Comparison of ENCODE assay signal across 11 cellular contexts in the genomic region with DNA sequence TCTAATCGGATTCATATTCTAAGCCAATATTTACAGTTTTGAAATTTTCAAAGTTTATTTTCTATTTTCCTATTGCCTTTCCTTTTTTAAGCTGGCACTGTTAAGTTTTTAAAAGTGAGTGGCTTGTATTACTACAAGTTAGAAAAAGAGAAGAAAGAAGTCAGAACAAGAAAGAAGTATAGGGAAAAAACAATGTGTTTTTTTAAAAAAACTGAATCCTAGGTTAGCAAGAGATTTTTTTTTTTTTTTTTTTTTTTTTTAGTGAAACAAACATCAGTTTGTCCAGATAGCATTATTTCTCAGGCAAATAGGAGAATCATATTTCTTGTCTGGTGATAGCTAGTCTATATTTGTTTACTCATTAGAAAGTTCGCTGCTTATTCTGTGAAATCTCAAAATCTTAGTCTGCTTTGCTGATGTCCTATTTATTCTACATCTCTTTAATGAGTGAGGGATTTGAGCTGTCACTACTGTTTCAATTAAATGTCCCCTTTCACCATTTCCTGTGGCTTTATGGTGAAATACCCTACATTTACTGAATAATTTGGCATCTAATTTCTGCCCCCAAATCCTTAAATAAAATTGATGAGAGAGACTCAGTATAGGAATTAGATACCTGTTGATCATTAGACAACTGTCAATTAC. TPM values are rescaled to one million over a fixed set of nuclear protein-coding genes. Genes with fewer than 3 reads are reported as not detected.
DNase-seq lines count a peak whose midpoint lies in the region; ATAC-seq and TF ChIP-seq lines count a peak whose summit lies in the region.
"Had no signal": no experiment of that assay in that cellular context is flagged by ENCODE, and none has a peak within 500 bp of the region (broad histone marks: within the 10 kb centered on the region; RNA-seq: fewer than 3 reads in every experiment).

No MANE protein-coding gene starts in this region.

- no peaks in the 10 kb centered on the region for H3K27me3 Mint-ChIP-seq in T-helper 1 cell treated with Interleukin-12 subunit alpha and Interleukin-12 subunit beta and Interleukin-4 antibody, amounts not matched to agents 30 μg/mL and 1 μg/mL, for 36 hours (ENCODE audit: low read depth)
- H3K27me3 Mint-ChIP-seq in naive thymus-derived CD4-positive, alpha-beta T cell: no peaks in the 10 kb centered on the region

- H3K27ac Mint-ChIP-seq in T-helper 1 cell treated with Interleukin-12 subunit alpha and Interleukin-12 subunit beta and Interleukin-4 antibody, amounts not matched to agents 30 μg/mL and 1 μg/mL, for 36 hours: peak overlapping the region; percentile 83
- peak overlapping the region in 6 of 9 donors; percentile 2 to 88 (median 32) for H3K27ac Mint-ChIP-seq in naive thymus-derived CD4-positive, alpha-beta T cell

- H3K27ac ChIP-seq in KOPT-K1 (ENCODE audit: low read depth, low read length, poor library complexity, severe bottlenecking) (peak overlapping the region; percentile 55), VCaP (peak overlapping the region; percentile 1; the same call in 1 of the 2 replicates)
- H3K27ac ChIP-seq in naive thymus-derived CD4-positive, alpha-beta T cell (ENCODE audit: low read depth, low read length): no peak overlapping the region
- H3K27ac ChIP-seq: gastrocnemius medialis, upper lobe of right lung had no signal

- POLR2A ChIA-PET in naive thymus-derived CD4-positive, alpha-beta T cell (lab: Charles Lee): interaction anchor here (0.7 to 1.1 kb wide), 3 partner anchors 13 to 51 kb away, joined by 4 read pairs; no protein-coding TSS in a partner anchor

- no peaks in the 10 kb centered on the region for H3K27me3 ChIP-seq in naive thymus-derived CD4-positive, alpha-beta T cell (ENCODE audit: control insufficient read depth in 2 of 2, insufficient read depth in 2 of 2, low read length in 2 of 2)
- H3K27me3 ChIP-seq: gastrocnemius medialis, upper lobe of right lung had no signal

- peaks cover 34% of the 10 kb centered on the region for H3K4me1 Mint-ChIP-seq in T-helper 1 cell treated with Interleukin-12 subunit alpha and Interleukin-12 subunit beta and Interleukin-4 antibody, amounts not matched to agents 30 μg/mL and 1 μg/mL, for 36 hours (ENCODE audit: low read depth)
- H3K4me1 Mint-ChIP-seq in naive thymus-derived CD4-positive, alpha-beta T cell: peaks cover 7 to 51% (median 12%) of the 10 kb centered on the region in 7 donors

- peaks cover 2% of the 10 kb centered on the region for H3K36me3 Mint-ChIP-seq in T-helper 1 cell treated with Interleukin-12 subunit alpha and Interleukin-12 subunit beta and Interleukin-4 antibody, amounts not matched to agents 30 μg/mL and 1 μg/mL, for 36 hours (ENCODE audit: low read depth)
- H3K36me3 Mint-ChIP-seq in naive thymus-derived CD4-positive, alpha-beta T cell: peaks cover 0 to 4% (median 0%) of the 10 kb centered on the region in 5 donors

- peak overlapping the region; percentile 56 for H3K4me3 Mint-ChIP-seq in T-helper 1 cell treated with Interleukin-12 subunit alpha and Interleukin-12 subunit beta and Interleukin-4 antibody, amounts not matched to agents 30 μg/mL and 1 μg/mL, for 36 hours
- H3K4me3 Mint-ChIP-seq in naive thymus-derived CD4-positive, alpha-beta T cell: peak overlapping the region in 6 of 10 donors; percentile 6 to 72 (median 44)

- no peaks in the 10 kb centered on the region for H3K9me3 ChIP-seq in KOPT-K1 (ENCODE audit: insufficient read depth, low read length, poor library complexity, severe bottlenecking)
- H3K9me3 ChIP-seq in naive thymus-derived CD4-positive, alpha-beta T cell (ENCODE audit: control insufficient read depth in 2 of 3, low read length in 3 of 3): no peaks in the 10 kb centered on the region
- H3K9me3 ChIP-seq: gastrocnemius medialis, upper lobe of right lung had no signal

- no peak for TF ChIP-seq CTCF in VCaP (conservative IDR thresholded peaks at IDR 0.05)

- no peaks in the 10 kb centered on the region for H3K36me3 ChIP-seq in KOPT-K1 (ENCODE audit: insufficient read depth, low read length)
- H3K36me3 ChIP-seq in naive thymus-derived CD4-positive, alpha-beta T cell (ENCODE audit: control insufficient read depth in 2 of 3, insufficient read depth in 3 of 3, low read length in 3 of 3): no peaks in the 10 kb centered on the region
- H3K36me3 ChIP-seq: gastrocnemius medialis, upper lobe of right lung had no signal

- ATAC-seq in naive thymus-derived CD4-positive, alpha-beta T cell: no peak
- ATAC-seq: gastrocnemius medialis had no signal

- no peak for DNase-seq in T-helper 1 cell
- DNase-seq in naive thymus-derived CD4-positive, alpha-beta T cell: no peak
- no peak for DNase-seq in NCI-H774 (lab: John Stamatoyannopoulos, UW)
- DNase-seq in NCI-H1436 (lab: John Stamatoyannopoulos, UW): no peak
- no peak for DNase-seq in midbrain (lab: John Stamatoyannopoulos, UW)
- DNase-seq: gastrocnemius medialis, NCI-H226, upper lobe of right lung had no signal

- CTCF ChIA-PET in naive thymus-derived CD4-positive, alpha-beta T cell (lab: Charles Lee): no interaction called here

- no peak overlapping the region for H3K4me3 ChIP-seq in naive thymus-derived CD4-positive, alpha-beta T cell (ENCODE audit: low read length)
- H3K4me3 ChIP-seq: gastrocnemius medialis, upper lobe of right lung had no signal

- H3K4me1 ChIP-seq in naive thymus-derived CD4-positive, alpha-beta T cell (ENCODE audit: control insufficient read depth in 2 of 2, insufficient read depth in 2 of 2, low read length in 2 of 2): peaks cover 0 to 6% of the 10 kb centered on the region in 2 donors
- H3K4me1 ChIP-seq: gastrocnemius medialis, upper lobe of right lung had no signal

- no peaks in the 10 kb centered on the region for H3K9me3 Mint-ChIP-seq in T-helper 1 cell treated with Interleukin-12 subunit alpha and Interleukin-12 subunit beta and Interleukin-4 antibody, amounts not matched to agents 30 μg/mL and 1 μg/mL, for 36 hours
- H3K9me3 Mint-ChIP-seq in naive thymus-derived CD4-positive, alpha-beta T cell: peaks cover 0 to 2% (median 0%) of the 10 kb centered on the region in 11 donors

- intact Hi-C loops in naive thymus-derived CD4-positive, alpha-beta T cell (cut with micrococcal nuclease): loop anchor here in 1 of 2 donors (1.0 kb wide), 2 partner anchors 10 to 18 kb away; no protein-coding TSS in a partner anchor

RNA-seq across cellular contexts. Expression of a gene that starts 19.1 kb away (rescaled TPM):
- 100 to 1,000 TPM in 1 of 5 experiments, 10 to 100 TPM in 4; 20.8 to 218 (median 32.6) TPM for total RNA-seq in naive thymus-derived CD4-positive, alpha-beta T cell
- polyA plus RNA-seq in naive thymus-derived CD4-positive, alpha-beta T cell: 10 to 100 TPM; 10.5 to 11.3 TPM
